In the genomic region with DNA sequence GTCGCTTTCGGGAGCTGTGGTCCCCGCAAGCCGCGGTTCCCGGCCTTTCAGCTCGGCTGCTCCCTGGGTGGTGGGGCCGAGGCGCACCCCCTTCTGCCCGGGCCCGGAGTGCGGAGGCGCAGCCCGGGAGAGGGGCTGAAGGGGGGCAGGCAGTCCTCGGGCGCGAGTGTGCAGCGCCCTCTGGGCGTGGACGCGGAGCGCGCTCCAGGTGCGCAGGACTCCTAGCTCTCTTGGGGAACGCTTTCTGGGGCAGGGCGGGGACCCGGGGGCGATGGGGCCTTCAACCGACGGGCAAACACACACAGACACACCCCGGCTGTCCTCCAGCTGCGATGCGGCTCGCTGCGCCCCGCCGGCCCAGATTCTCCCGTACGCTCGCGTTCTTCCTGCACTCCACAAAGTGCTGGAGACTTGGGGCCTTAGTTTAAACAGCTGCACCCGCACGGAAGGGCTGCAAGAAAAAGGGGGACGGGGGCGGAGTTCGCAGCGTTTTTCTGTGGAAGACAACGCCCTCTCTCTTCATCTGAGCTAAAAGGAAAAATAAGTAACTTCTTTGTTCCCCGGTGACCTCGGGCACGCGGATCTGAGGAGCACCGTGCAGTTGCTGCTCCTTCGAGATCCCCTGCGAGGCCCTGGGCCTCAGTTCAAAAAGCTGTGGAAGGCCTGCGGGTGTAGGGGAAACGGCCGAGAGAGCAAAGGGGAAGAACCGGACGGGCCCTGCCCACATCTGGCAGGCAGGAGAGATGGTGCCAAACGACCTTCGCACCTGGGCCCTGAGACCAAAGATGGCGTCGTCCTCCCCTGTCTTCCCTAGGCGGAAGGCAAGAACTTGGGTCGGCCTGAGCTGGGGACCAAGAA, we compare ENCODE assay signal across 9 cellular contexts. TPM values are rescaled to one million over a fixed set of nuclear protein-coding genes. Genes with fewer than 3 reads are reported as not detected.
DNase-seq lines count a peak whose midpoint lies in the region; ATAC-seq, FAIRE-seq and TF ChIP-seq lines count a peak whose summit lies in the region.
"Had no signal": no experiment of that assay in that cellular context is flagged by ENCODE, and none has a peak within 500 bp of the region (broad histone marks: within the 10 kb centered on the region; RNA-seq: fewer than 3 reads in every experiment).

No MANE protein-coding gene starts in this region.

- H3K36me3 ChIP-seq in BLaER1 treated with 17β-estradiol and CSF1 and Interleukin-3, amounts not matched to agents 10 nM and 100 nM = no peaks in the 10 kb centered on the region
- H3K36me3 ChIP-seq in pancreas = no peaks in the 10 kb centered on the region

- H3K9me3 Mint-ChIP-seq in activated T-helper 1 cell treated with anti-CD3 and anti-CD28 coated beads, Interleukin-12 subunit alpha, Interleukin-12 subunit beta, Interleukin-2, Interleukin-4 antibody, amounts not matched to agents 30 ng/mL and 10 ng/mL and 1 ng/mL, durations not matched to agents 14 hours and 24 hours and 36 hours = no peaks in the 10 kb centered on the region

- H3K4me1 ChIP-seq in BLaER1 treated with 17β-estradiol and CSF1 and Interleukin-3, amounts not matched to agents 10 nM and 100 nM = peaks cover 5 to 50% (median 42%) of the 10 kb centered on the region in 10 experiments; a peak in 17 of 20 replicates
- peaks cover 0 to 6% (median 5%) of the 10 kb centered on the region in 3 donors for H3K4me1 ChIP-seq in pancreas

- peak overlapping the region in 4 of 11 experiments; percentile 44 to 55 (median 48); a peak in 8 of 22 replicates for H3K27ac ChIP-seq in BLaER1 treated with 17β-estradiol and CSF1 and Interleukin-3, amounts not matched to agents 10 nM and 100 nM
- peak overlapping the region; percentile 65 to 82 (median 77) for H3K27ac ChIP-seq in pancreas

- intact Hi-C loops in activated T-helper 1 cell treated with anti-CD3 and anti-CD28 coated beads, Interleukin-12 subunit alpha, Interleukin-12 subunit beta, Interleukin-2, Interleukin-4 antibody, amounts not matched to agents 30 ng/mL and 10 ng/mL and 1 ng/mL, durations not matched to agents 14 hours and 24 hours and 36 hours (cut with micrococcal nuclease) = loop anchor here (1.0 to 10.0 kb wide), 2 partner anchors 90 to 429 kb away; a partner anchor contains a TSS
- intact Hi-C loops in Right ventricle myocardium superior (cut with DNase I) = no loop called here
- intact Hi-C loops in pancreas (cut with DNase I) = no loop called here

- H4K20me1 ChIP-seq in BLaER1 treated with 17β-estradiol and CSF1 and Interleukin-3, amounts not matched to agents 10 nM and 100 nM = peaks cover 0 to 19% (median 0%) of the 10 kb centered on the region in 11 experiments; a peak in 4 of 22 replicates

- ATAC-seq in GM18868 (IDR thresholded peaks at IDR 0.05; ENCODE audit: unreplicated experiment) = peak; percentile 59
- peak; percentile 57 for ATAC-seq in HG03066 (IDR thresholded peaks at IDR 0.05; ENCODE audit: low read depth, unreplicated experiment)
- ATAC-seq in Right ventricle myocardium superior (ENCODE audit: poor library complexity) = peak; percentile 88
- peak; percentile 81 to 92 (median 86) for ATAC-seq in pancreas

- peak overlapping the region; percentile 53 for H3K4me3 Mint-ChIP-seq in activated T-helper 1 cell treated with anti-CD3 and anti-CD28 coated beads, Interleukin-12 subunit alpha, Interleukin-12 subunit beta, Interleukin-2, Interleukin-4 antibody, amounts not matched to agents 30 ng/mL and 10 ng/mL and 1 ng/mL, durations not matched to agents 14 hours and 24 hours and 36 hours

- DNase-seq in NCI-H345 treated with DMSO at 0.1 percent for 48 hours (lab: John Stamatoyannopoulos, UW; ENCODE audit: unreplicated experiment) (peak; percentile 67), Right ventricle myocardium superior (peak; percentile 60), pancreas (peak; percentile 62 to 88 (median 74)), middle frontal gyrus (ENCODE audit: extremely low spot score, low spot score) (no peak)
- peak; percentile 19 for DNase-seq in activated T-helper 1 cell treated with anti-CD3 and anti-CD28 coated beads, Interleukin-12 subunit alpha, Interleukin-12 subunit beta, Interleukin-2, Interleukin-4 antibody, amounts not matched to agents 30 ng/mL and 10 ng/mL and 1 ng/mL, durations not matched to agents 14 hours and 24 hours and 36 hours (ENCODE audit: low spot score)

- H3K9me3 ChIP-seq in BLaER1 treated with 17β-estradiol and CSF1 and Interleukin-3, amounts not matched to agents 10 nM and 100 nM (replicated peaks in 1 of 11) = no peaks in the 10 kb centered on the region
- H3K9me3 ChIP-seq in pancreas = no peaks in the 10 kb centered on the region

- H3K27me3 Mint-ChIP-seq in activated T-helper 1 cell treated with anti-CD3 and anti-CD28 coated beads, Interleukin-12 subunit alpha, Interleukin-12 subunit beta, Interleukin-2, Interleukin-4 antibody, amounts not matched to agents 30 ng/mL and 10 ng/mL and 1 ng/mL, durations not matched to agents 14 hours and 24 hours and 36 hours (ENCODE audit: insufficient read depth) = peaks cover 60% of the 10 kb centered on the region

- no peak overlapping the region for H3K27ac Mint-ChIP-seq in activated T-helper 1 cell treated with anti-CD3 and anti-CD28 coated beads, Interleukin-12 subunit alpha, Interleukin-12 subunit beta, Interleukin-2, Interleukin-4 antibody, amounts not matched to agents 30 ng/mL and 10 ng/mL and 1 ng/mL, durations not matched to agents 14 hours and 24 hours and 36 hours

- H3K9ac ChIP-seq in BLaER1 treated with 17β-estradiol and CSF1 and Interleukin-3, amounts not matched to agents 10 nM and 100 nM = peak overlapping the region in 9 of 11 experiments; percentile 2 to 80 (median 52); a peak in 15 of 22 replicates

- 7 to 9% methylated on average over 52 to 66 of the region's 66 CpGs for WGBS in pancreas, 2 donors

- H3K36me3 Mint-ChIP-seq in activated T-helper 1 cell treated with anti-CD3 and anti-CD28 coated beads, Interleukin-12 subunit alpha, Interleukin-12 subunit beta, Interleukin-2, Interleukin-4 antibody, amounts not matched to agents 30 ng/mL and 10 ng/mL and 1 ng/mL, durations not matched to agents 14 hours and 24 hours and 36 hours (ENCODE audit: low read depth) = no peaks in the 10 kb centered on the region

- FAIRE-seq in pancreas (lab: Jason Lieb, UNC) = no peak

- peak overlapping the region; percentile 94 to 100 (median 99) for H3K4me2 ChIP-seq in BLaER1 treated with 17β-estradiol and CSF1 and Interleukin-3, amounts not matched to agents 10 nM and 100 nM

- H3K27me3 ChIP-seq in BLaER1 treated with 17β-estradiol and CSF1 and Interleukin-3, amounts not matched to agents 10 nM and 100 nM = peaks cover 21 to 43% (median 29%) of the 10 kb centered on the region in 11 experiments; a peak in 19 of 22 replicates
- H3K27me3 ChIP-seq in pancreas = no peaks in the 10 kb centered on the region

- peak overlapping the region; percentile 65 to 80 (median 76) for H3K4me3 ChIP-seq in BLaER1 treated with 17β-estradiol and CSF1 and Interleukin-3, amounts not matched to agents 10 nM and 100 nM
- peak overlapping the region; percentile 55 to 80 (median 69) for H3K4me3 ChIP-seq in pancreas

- no peaks in the 10 kb centered on the region for H3K4me1 Mint-ChIP-seq in activated T-helper 1 cell treated with anti-CD3 and anti-CD28 coated beads, Interleukin-12 subunit alpha, Interleukin-12 subunit beta, Interleukin-2, Interleukin-4 antibody, amounts not matched to agents 30 ng/mL and 10 ng/mL and 1 ng/mL, durations not matched to agents 14 hours and 24 hours and 36 hours (ENCODE audit: low read depth)

- TF ChIP-seq CTCF in pancreas (IDR thresholded peaks at IDR 0.05) = peak in 3 of 4 donors; percentile 28 to 38 (median 38)

RNA-seq across cellular contexts. Expression of a gene that starts 0.6 kb away (rescaled TPM):
- total RNA-seq in activated T-helper 1 cell treated with anti-CD3 and anti-CD28 coated beads, Interleukin-12 subunit alpha, Interleukin-12 subunit beta, Interleukin-2, Interleukin-4 antibody, amounts not matched to agents 30 ng/mL and 10 ng/mL and 1 ng/mL, durations not matched to agents 14 hours and 24 hours and 36 hours = 0.26 and 0.27 TPM in 2 replicates
- total RNA-seq in Right ventricle myocardium superior = 0.11 TPM
- 10 to 100 TPM in 5 of 6 donors, 1 to 10 TPM in 1; 4.8 to 27.2 (median 20.1) TPM for total RNA-seq in pancreas
- polyA plus RNA-seq in pancreas = 10 to 100 TPM; 16.1 to 20.6 TPM
- total RNA-seq: T-helper 1 cell treated with Interleukin-12 subunit alpha and Interleukin-12 subunit beta and Interleukin-4 antibody, amounts not matched to agents 30 ng/mL and 1 ng/mL, for 36 hours had no signal
